In genomic region chrX:136497556-136498048, GRCh38 we compare ENCODE assay signal across 8 cellular contexts. TPM values are rescaled to one million over a fixed set of nuclear protein-coding genes. Genes with fewer than 3 reads are reported as not detected.
DNase-seq lines count a peak whose midpoint lies in the region; ATAC-seq, FAIRE-seq and TF ChIP-seq lines count a peak whose summit lies in the region.

A gene with protein sequence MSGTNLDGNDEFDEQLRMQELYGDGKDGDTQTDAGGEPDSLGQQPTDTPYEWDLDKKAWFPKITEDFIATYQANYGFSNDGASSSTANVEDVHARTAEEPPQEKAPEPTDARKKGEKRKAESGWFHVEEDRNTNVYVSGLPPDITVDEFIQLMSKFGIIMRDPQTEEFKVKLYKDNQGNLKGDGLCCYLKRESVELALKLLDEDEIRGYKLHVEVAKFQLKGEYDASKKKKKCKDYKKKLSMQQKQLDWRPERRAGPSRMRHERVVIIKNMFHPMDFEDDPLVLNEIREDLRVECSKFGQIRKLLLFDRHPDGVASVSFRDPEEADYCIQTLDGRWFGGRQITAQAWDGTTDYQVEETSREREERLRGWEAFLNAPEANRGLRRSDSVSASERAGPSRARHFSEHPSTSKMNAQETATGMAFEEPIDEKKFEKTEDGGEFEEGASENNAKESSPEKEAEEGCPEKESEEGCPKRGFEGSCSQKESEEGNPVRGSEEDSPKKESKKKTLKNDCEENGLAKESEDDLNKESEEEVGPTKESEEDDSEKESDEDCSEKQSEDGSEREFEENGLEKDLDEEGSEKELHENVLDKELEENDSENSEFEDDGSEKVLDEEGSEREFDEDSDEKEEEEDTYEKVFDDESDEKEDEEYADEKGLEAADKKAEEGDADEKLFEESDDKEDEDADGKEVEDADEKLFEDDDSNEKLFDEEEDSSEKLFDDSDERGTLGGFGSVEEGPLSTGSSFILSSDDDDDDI (plus strand): TSS chrX:136497592. CDS start chrX:136497685, 93 bp downstream.

- H3K36me3 ChIP-seq in OCI-LY3 (replicated peaks; ENCODE audit: low read depth, low read length) (peaks cover 16% of the 10 kb centered on the region), mesodermal cell (ENCODE audit: control insufficient read depth, insufficient read depth, low read length) (peaks cover 10% of the 10 kb centered on the region)

- DNase-seq in GM12865 (ENCODE audit: low read depth) (no peak), H54 (ENCODE audit: insufficient read length, low spot score) (no peak), dorsolateral prefrontal cortex (peak in 6 of 10 donors; percentile 6 to 42 (median 26)), ureter (ENCODE audit: low spot score) (no peak), NCI-H69 (lab: John Stamatoyannopoulos, UW) (no peak)

- H3K9me3 ChIP-seq in OCI-LY3 (ENCODE audit: insufficient read depth, low read length) (no peaks in the 10 kb centered on the region), mesodermal cell (ENCODE audit: control insufficient read depth, low read length) (no peaks in the 10 kb centered on the region)

- WGBS in mesodermal cell (ENCODE audit: insufficient coverage in 2 of 2), 2 experiments, result 0% methylated on average over 6 to 12 of the region's 35 CpGs

- intact Hi-C loops in dorsolateral prefrontal cortex (cut with DNase I), result loop anchor here in 1 of 2 donors (5.0 kb wide), 2 partner anchors 510 to 525 kb away; partner anchors contain the start of genes MMGT1 and SLC9A6

- peak within 1 kb of the TSS; percentile 88 for H3K9ac ChIP-seq in OCI-LY3 (ENCODE audit: low read length)

- H3K27ac ChIP-seq in OCI-LY3 (ENCODE audit: low read length) (peak within 1 kb of the TSS; percentile 87), dorsolateral prefrontal cortex (peak within 1 kb of the TSS; percentile 65 to 97 (median 93)), mesodermal cell (ENCODE audit: low read depth, low read length, severe bottlenecking) (peak within 1 kb of the TSS; percentile 98)

- FAIRE-seq in H54 (lab: Jason Lieb, UNC), result no peak

- H3K27me3 ChIP-seq in OCI-LY3 (ENCODE audit: low read depth, low read length) (no peaks in the 10 kb centered on the region), dorsolateral prefrontal cortex (peaks cover 0 to 41% (median 6%) of the 10 kb centered on the region in 45 donors)

- ATAC-seq in HG03039 (IDR thresholded peaks at IDR 0.05; ENCODE audit: unreplicated experiment), result no peak

- H4K20me1 ChIP-seq in OCI-LY3 (ENCODE audit: insufficient read depth, low read length), result no peaks in the 10 kb centered on the region

- TF ChIP-seq POLR2A in H54 (IDR thresholded peaks at IDR 0.05; ENCODE audit: low read depth, low read length), result peak; percentile 51; the same call in 1 of the 2 replicates

- peaks cover 13% of the 10 kb centered on the region for H3K4me1 ChIP-seq in OCI-LY3 (ENCODE audit: low read length)
- H3K4me1 ChIP-seq in mesodermal cell (ENCODE audit: control insufficient read depth, insufficient read depth, low read length, poor library complexity, severe bottlenecking), result peaks cover 5% of the 10 kb centered on the region

- TF ChIP-seq CTCF in GM12865 (IDR thresholded peaks at IDR 0.05; ENCODE audit: insufficient read depth, low read depth, low read length, missing control alignments) (no peak), OCI-LY3 (IDR thresholded peaks at IDR 0.05; ENCODE audit: low read depth, low read length) (no peak), dorsolateral prefrontal cortex (IDR thresholded peaks at IDR 0.05 in 54 of 56, conservative IDR thresholded peaks at IDR 0.05 in 2 of 56; ENCODE audit: low read depth in 1 of 56, partially characterized antibody in 56 of 56) (no peak)

- peaks cover 20% of the 10 kb centered on the region for H3K79me2 ChIP-seq in OCI-LY3 (ENCODE audit: low read length)

- H3K4me2 ChIP-seq in OCI-LY3 (ENCODE audit: low read length), result peak within 1 kb of the TSS; percentile 97

- H2AFZ ChIP-seq in OCI-LY3 (ENCODE audit: low read depth, low read length), result peak within 1 kb of the TSS; percentile 89

- peak within 1 kb of the TSS; percentile 83 for H3K4me3 ChIP-seq in GM12865 (ENCODE audit: low read depth, low read length)
- peak within 1 kb of the TSS; percentile 97 for H3K4me3 ChIP-seq in OCI-LY3 (ENCODE audit: low read length)
- H3K4me3 ChIP-seq in dorsolateral prefrontal cortex, result peak within 1 kb of the TSS; percentile 50 to 84 (median 71)
- peak within 1 kb of the TSS; percentile 56 for H3K4me3 ChIP-seq in mesodermal cell (ENCODE audit: extremely low read depth, insufficient read depth, low read length, poor library complexity, severe bottlenecking)

RNA-seq across cellular contexts. Expression of the gene that starts here (rescaled TPM):
- total RNA-seq in dorsolateral prefrontal cortex (10 to 100 TPM; 34.5 to 63.0 (median 48.9) TPM), ureter (47.1 TPM)
- 47.0 TPM for polyA plus RNA-seq in mesodermal cell (2013, experiment 1 of 2)
- 54.8 TPM for polyA plus RNA-seq in mesodermal cell (2013, experiment 2 of 2)

Comparison
In these comparisons a context has a peak if more than half of its experiments do, and no peak if none do; other contexts are left out.
1. DNase-seq: peak in dorsolateral prefrontal cortex (6 of 10); none in GM12865 (single experiment), H54 (single experiment), ureter (single experiment) and NCI-H69 (single experiment).
2. Peak in every context shown above with its lines, with median percentiles within 50 percentile points of each other: H3K4me3 ChIP-seq and H3K27ac ChIP-seq.